Comparison of ENCODE assay signal across 8 cellular contexts in the genomic region with DNA sequence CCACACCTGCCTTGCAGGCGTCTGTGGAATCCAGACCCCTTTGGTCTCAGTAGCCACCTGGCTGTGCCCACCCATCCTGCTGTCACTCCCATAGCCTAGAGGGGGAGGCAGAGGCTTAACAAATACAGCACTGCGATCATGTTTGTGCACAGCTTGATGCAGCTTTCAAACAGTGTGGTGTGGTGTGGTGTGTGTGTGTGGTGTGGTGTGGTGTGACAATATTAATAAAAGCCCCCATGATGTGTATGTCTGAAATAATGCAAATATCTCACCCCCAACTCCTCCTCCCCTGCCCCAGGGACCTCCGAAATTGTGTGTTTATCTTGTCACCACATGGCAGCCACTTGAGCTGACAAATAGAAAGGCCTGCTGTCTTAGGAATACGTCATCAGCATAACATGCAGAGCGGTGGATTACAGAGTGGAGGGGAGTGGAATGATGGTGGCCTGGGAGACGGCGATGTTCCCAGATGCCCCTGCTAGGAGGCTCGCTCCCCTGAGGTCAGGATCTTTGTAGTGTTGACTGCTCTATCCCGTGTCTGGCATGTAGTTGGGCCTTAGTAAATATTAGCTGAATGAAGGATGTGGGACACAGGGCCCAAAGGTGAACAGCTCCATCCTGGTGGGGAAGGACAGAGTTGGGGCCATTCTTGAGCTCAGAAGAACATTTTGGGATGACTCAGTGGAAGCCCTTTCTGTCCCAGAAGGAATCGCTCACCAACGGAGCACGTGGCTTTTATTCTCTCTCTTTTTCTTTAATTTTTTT. TPM values are rescaled to one million over a fixed set of nuclear protein-coding genes. Genes with fewer than 3 reads are reported as not detected.
DNase-seq lines count a peak whose midpoint lies in the region; ATAC-seq and TF ChIP-seq lines count a peak whose summit lies in the region.

No MANE protein-coding gene starts in this region.

- POLR2A ChIA-PET in Panc1 (lab: Charles Lee): interaction anchor here (0.5 to 1.4 kb wide), 5 partner anchors 14 to 71 kb away, joined by 4 to 10 read pairs (median 8); a partner anchor contains a TSS

- H3K27ac ChIP-seq in Panc1 (ENCODE audit: low read length): no peak overlapping the region

- peaks cover 30% of the 10 kb centered on the region for H3K36me3 Mint-ChIP-seq in dendritic cell treated with granulocyte-macrophage colony-stimulating factor and Interleukin-4, amounts not matched to agents 40 ng/mL and 50 ng/mL, for 4 days (ENCODE audit: low read depth)

- in situ Hi-C loops in GM13977 (cut with MboI; ENCODE audit: low pct_unique_long_range_greater_than_20kb, low sequenced_read_pairs, unreplicated experiment): no loop called here
- in situ Hi-C loops in Panc1 (cut with HindIII; ENCODE audit: low pct_unique_long_range_greater_than_20kb, low sequenced_read_pairs): no loop called here

- H3K4me3 Mint-ChIP-seq in dendritic cell treated with granulocyte-macrophage colony-stimulating factor and Interleukin-4, amounts not matched to agents 40 ng/mL and 50 ng/mL, for 4 days: peak overlapping the region; percentile 20

- H3K4me1 ChIP-seq in Panc1 (ENCODE audit: control insufficient read depth, insufficient read depth, low read length): peaks cover 17% of the 10 kb centered on the region

- peaks cover 48% of the 10 kb centered on the region for H3K4me1 Mint-ChIP-seq in dendritic cell treated with granulocyte-macrophage colony-stimulating factor and Interleukin-4, amounts not matched to agents 40 ng/mL and 50 ng/mL, for 4 days (ENCODE audit: low read depth)

- ATAC-seq in Panc1 (0 out of 2 replicates have a peak, but pooled peaks have one; percentile 36), HG02970 (IDR thresholded peaks at IDR 0.05; ENCODE audit: low FRiP score, unreplicated experiment) (no peak), GM18517 (IDR thresholded peaks at IDR 0.05; ENCODE audit: unreplicated experiment) (no peak)

- peak overlapping the region; percentile 87 for H3K27ac Mint-ChIP-seq in dendritic cell treated with granulocyte-macrophage colony-stimulating factor and Interleukin-4, amounts not matched to agents 40 ng/mL and 50 ng/mL, for 4 days

- no peaks in the 10 kb centered on the region for H3K9me3 ChIP-seq in Panc1 (ENCODE audit: control insufficient read depth, insufficient read depth, low read depth, low read length)

- no peaks in the 10 kb centered on the region for H3K9me3 Mint-ChIP-seq in dendritic cell treated with granulocyte-macrophage colony-stimulating factor and Interleukin-4, amounts not matched to agents 40 ng/mL and 50 ng/mL, for 4 days

- CTCF ChIA-PET in Panc1 (lab: Charles Lee): interaction anchor here (0.6 to 2.1 kb wide), 2 partner anchors 18 to 20 kb away, joined by 3 to 11 read pairs; no protein-coding TSS in a partner anchor

- peak; percentile 68 for TF ChIP-seq CTCF in AG09319 (IDR thresholded peaks at IDR 0.05; ENCODE audit: low read depth, low read length)
- peak; percentile 62 for TF ChIP-seq CTCF in GM13977 (IDR thresholded peaks at IDR 0.05; ENCODE audit: extremely low read depth, insufficient read depth, missing control alignments)
- TF ChIP-seq CTCF in Panc1 (IDR thresholded peaks at IDR 0.05): no peak

- no peak overlapping the region for H3K4me3 ChIP-seq in Panc1 (ENCODE audit: low read depth in 2 of 2, low read length in 2 of 2)

- DNase-seq in AG09319 (ENCODE audit: extremely low read depth, low read depth): no peak
- no peak for DNase-seq in GM13977 (ENCODE audit: low spot score)
- no peak for DNase-seq in Panc1 (ENCODE audit: low read depth, low spot score)
- peak; percentile 48 for DNase-seq in midbrain (lab: John Stamatoyannopoulos, UW)
- DNase-seq in cortex of kidney (lab: John Stamatoyannopoulos, UW): no peak

- intact Hi-C loops in Panc1 (cut with micrococcal nuclease; ENCODE audit: unreplicated experiment): no loop called here
- intact Hi-C loops in dendritic cell treated with granulocyte-macrophage colony-stimulating factor and Interleukin-4, amounts not matched to agents 40 ng/mL and 50 ng/mL, for 4 days (cut with micrococcal nuclease): no loop called here

- H3K27me3 ChIP-seq in Panc1 (ENCODE audit: control insufficient read depth, insufficient read depth, low read length): no peaks in the 10 kb centered on the region

- H3K27me3 Mint-ChIP-seq in dendritic cell treated with granulocyte-macrophage colony-stimulating factor and Interleukin-4, amounts not matched to agents 40 ng/mL and 50 ng/mL, for 4 days: no peaks in the 10 kb centered on the region

- TSS peak; percentile 82 for BruUV-seq in Panc1 (replicated peaks; lab: Mats Ljungman, UMichigan)

- no peaks in the 10 kb centered on the region for H3K36me3 ChIP-seq in Panc1 (ENCODE audit: control insufficient read depth, insufficient read depth, low read length)

RNA-seq across cellular contexts. Expression of a gene that starts 2.8 kb away (rescaled TPM):
- total RNA-seq in Panc1 (2021; ENCODE audit: unreplicated experiment): 17.6 TPM
- polyA plus RNA-seq in Panc1 (2012; ENCODE audit: insufficient read length): 14.6 TPM

RNA-seq across cellular contexts. Expression of a gene that starts 14.1 kb away (rescaled TPM):
- total RNA-seq in Panc1 (2021; ENCODE audit: unreplicated experiment): 1,518 TPM
- 2,763 TPM for polyA plus RNA-seq in Panc1 (2012; ENCODE audit: insufficient read length)

RNA-seq across cellular contexts. Expression of a gene that starts 21.9 kb away (rescaled TPM):
- total RNA-seq in Panc1 (2021; ENCODE audit: unreplicated experiment): 6.8 TPM
- 6.8 TPM for polyA plus RNA-seq in Panc1 (2012; ENCODE audit: insufficient read length)

RNA-seq across cellular contexts. Expression of a gene that starts 24.8 kb away (rescaled TPM):
- 32.7 TPM for total RNA-seq in Panc1 (2021; ENCODE audit: unreplicated experiment)
- 37.2 TPM for polyA plus RNA-seq in Panc1 (2012; ENCODE audit: insufficient read length)

RNA-seq across cellular contexts. Expression of a gene that starts 35.5 kb away (rescaled TPM):
- total RNA-seq in Panc1 (2021; ENCODE audit: unreplicated experiment): 50.5 TPM
- polyA plus RNA-seq in Panc1 (2012; ENCODE audit: insufficient read length): 64.5 TPM
